ENCODE assay signal across 1 cellular context in genomic region chr17:65892912-65893377, GRCh38.
TF ChIP-seq lines count a peak whose summit lies in the region.

No MANE protein-coding gene starts in this region.

TF ChIP-seq in GM12878, 131 proteins besides CTCF, POLR2A, EP300 and RAD21 (continued from another document and continues in another):
- TF ChIP-seq USF1 (IDR thresholded peaks at IDR 0.05; ENCODE audit: borderline replicate concordance, extremely low read length, insufficient read depth, low read depth, low read length) (no peak), ZZZ3 (IDR thresholded peaks at IDR 0.05; ENCODE audit: control insufficient read depth, insufficient read length, low read depth) (no peak), ATF7 (IDR thresholded peaks at IDR 0.05; ENCODE audit: low read depth) (peak; percentile 78), ZSCAN29 (IDR thresholded peaks at IDR 0.05) (no peak), YBX1 (IDR thresholded peaks at IDR 0.05) (no peak), SMAD1 (IDR thresholded peaks at IDR 0.05; ENCODE audit: low read depth, partially characterized antibody) (no peak), E4F1 (IDR thresholded peaks at IDR 0.05; ENCODE audit: borderline replicate concordance, partially characterized antibody) (no peak), MLLT1 (IDR thresholded peaks at IDR 0.05) (no peak), IRF5 (IDR thresholded peaks at IDR 0.05; ENCODE audit: borderline replicate concordance) (no peak), NFYA (IDR thresholded peaks at IDR 0.05; ENCODE audit: borderline replicate concordance, low read depth, low read length) (no peak), NR2C1 (IDR thresholded peaks at IDR 0.05) (no peak), FOS (IDR thresholded peaks at IDR 0.05; ENCODE audit: borderline replicate concordance, extremely low read depth, insufficient read length) (no peak), CBX5 (IDR thresholded peaks at IDR 0.05; ENCODE audit: low read depth) (no peak), NFXL1 (IDR thresholded peaks at IDR 0.05; ENCODE audit: borderline replicate concordance) (no peak), BACH1 (IDR thresholded peaks at IDR 0.05; ENCODE audit: borderline replicate concordance) (no peak), NFIC (IDR thresholded peaks at IDR 0.05; ENCODE audit: low read depth, low read length) (peak; percentile 88), SMC3 (IDR thresholded peaks at IDR 0.05; ENCODE audit: borderline replicate concordance, low read length) (no peak), LARP7 (IDR thresholded peaks at IDR 0.05) (no peak), FOXM1 (IDR thresholded peaks at IDR 0.05; ENCODE audit: low read depth, low read length) (peak; percentile 81; the same call in 1 of the 2 replicates), RAD51 (IDR thresholded peaks at IDR 0.05) (no peak), CREM (IDR thresholded peaks at IDR 0.05; ENCODE audit: low read depth) (peak; percentile 65; the same call in 1 of the 2 replicates), SUPT20H (IDR thresholded peaks at IDR 0.05; ENCODE audit: borderline replicate concordance, control insufficient read depth, low read depth, low read length) (no peak), NR2C2 (IDR thresholded peaks at IDR 0.05; ENCODE audit: borderline replicate concordance, control insufficient read depth, insufficient read length, low read depth) (no peak), KLF5 (IDR thresholded peaks at IDR 0.05; ENCODE audit: partially characterized antibody) (no peak), PRDM15 (CRISPR knock-in tag; IDR thresholded peaks at IDR 0.05) (no peak), BCL11A (IDR thresholded peaks at IDR 0.05; ENCODE audit: low read depth, low read length) (peak; percentile 33; the same call in 1 of the 2 replicates), MAX (IDR thresholded peaks at IDR 0.05; ENCODE audit: low read depth, low read length) (no peak), SMAD5 (IDR thresholded peaks at IDR 0.05; ENCODE audit: low read depth) (no peak), BCLAF1 (IDR thresholded peaks at IDR 0.05) (no peak), BMI1 (IDR thresholded peaks at IDR 0.05; ENCODE audit: borderline replicate concordance) (0 out of 2 replicates have a peak, but pooled peaks have one; percentile 43), GATAD2B (conservative IDR thresholded peaks at IDR 0.05; ENCODE audit: low read depth) (no peak), E2F4 (IDR thresholded peaks at IDR 0.05; ENCODE audit: low read depth, low read length) (no peak), IRF4 (IDR thresholded peaks at IDR 0.05; ENCODE audit: low read depth, low read length) (0 out of 2 replicates have a peak, but pooled peaks have one; percentile 19), BHLHE40 (IDR thresholded peaks at IDR 0.05; ENCODE audit: borderline replicate concordance in 1 of 2, low read depth in 2 of 2, low read length in 1 of 2) (peak in 1 of 2 experiments; percentile 50; a peak in 1 of 4 replicates), CEBPZ (IDR thresholded peaks at IDR 0.05; ENCODE audit: low read depth, low read length) (no peak), JUNB (IDR thresholded peaks at IDR 0.05) (peak; percentile 91), STAT3 (IDR thresholded peaks at IDR 0.05; ENCODE audit: low read depth, low read length) (no peak), MTA3 (IDR thresholded peaks at IDR 0.05; ENCODE audit: borderline replicate concordance, low read length) (no peak), RB1 (IDR thresholded peaks at IDR 0.05; ENCODE audit: borderline replicate concordance) (no peak), HDAC6 (IDR thresholded peaks at IDR 0.05; ENCODE audit: unreplicated experiment) (no peak), ZNF384 (IDR thresholded peaks at IDR 0.05; ENCODE audit: borderline replicate concordance, low read depth, low read length) (no peak), HDAC2 (IDR thresholded peaks at IDR 0.05) (no peak), JUND (IDR thresholded peaks at IDR 0.05; ENCODE audit: low read depth, low read length) (no peak), EED (IDR thresholded peaks at IDR 0.05; ENCODE audit: low read depth) (peak; percentile 61), USF2 (IDR thresholded peaks at IDR 0.05; ENCODE audit: borderline replicate concordance, low read depth, low read length) (no peak), YY1 (IDR thresholded peaks at IDR 0.05; ENCODE audit: low read depth, low read length) (peak; percentile 44; the same call in 1 of the 2 replicates), GABPA (IDR thresholded peaks at IDR 0.05; ENCODE audit: low read depth) (0 out of 2 replicates have a peak, but pooled peaks have one; percentile 26), MXI1 (IDR thresholded peaks at IDR 0.05; ENCODE audit: low read depth, low read length) (no peak)
